1 cellular context compared by ENCODE assay signal in genomic region chr1:38076455-38076854, GRCh38.
TF ChIP-seq lines count a peak whose summit lies in the region.

No MANE protein-coding gene starts in this region.

TF ChIP-seq in K562, 482 proteins besides CTCF, POLR2A, EP300 and RAD21 (continued from another document):
- TF ChIP-seq AFF1 (IDR thresholded peaks at IDR 0.05; ENCODE audit: low read depth in 1 of 2, partially characterized antibody in 2 of 2) (peak in 1 of 2 experiments; percentile 3), ZNF197 (CRISPR knock-in tag; IDR thresholded peaks at IDR 0.05; ENCODE audit: low read depth) (0 out of 2 replicates have a peak, but pooled peaks have one; percentile 3), TEAD1 (CRISPR knock-in tag; IDR thresholded peaks at IDR 0.05) (0 out of 4 replicates have a peak, but pooled peaks of 1 of the 2 experiments have one; percentile 0), TCF3 (CRISPR knock-in tag; IDR thresholded peaks at IDR 0.05) (peak; percentile 53), ZNF398 (CRISPR knock-in tag; IDR thresholded peaks at IDR 0.05) (no peak)
